Comparison of ENCODE assay signal across 8 cellular contexts in genomic region chr11:65502852-65503603, GRCh38. TPM values are rescaled to one million over a fixed set of nuclear protein-coding genes. Genes with fewer than 3 reads are reported as not detected.
DNase-seq lines count a peak whose midpoint lies in the region; TF ChIP-seq lines count a peak whose summit lies in the region.

No MANE protein-coding gene starts in this region.

- H3K9me3 ChIP-seq in Karpas-422 (ENCODE audit: low read length) (no peaks in the 10 kb centered on the region), muscle layer of colon (ENCODE audit: low read length) (no peaks in the 10 kb centered on the region)

- H3K9me2 ChIP-seq in Karpas-422 (replicated peaks; ENCODE audit: insufficient read depth, low read length) = no peaks in the 10 kb centered on the region

- no peak for DNase-seq in BJ (ENCODE audit: low read depth)
- DNase-seq in Karpas-422 = peak; percentile 71
- DNase-seq in choroid plexus epithelial cell (ENCODE audit: low read depth) = peak; percentile 77
- DNase-seq in NCI-H345 treated with DMSO at 0.1 percent for 48 hours (lab: John Stamatoyannopoulos, UW; ENCODE audit: unreplicated experiment) = no peak
- no peak for DNase-seq in stimulated activated CD4-positive, alpha-beta T cell treated with anti-CD3 and anti-CD28 coated beads, Interleukin-2, amount 100 ng/mL, for 48 hours
- no peak for DNase-seq in activated T-cell treated with anti-CD3 and anti-CD28 coated beads for 4 hours
- DNase-seq in GM20000 (ENCODE audit: low spot score) = no peak

- H3K79me2 ChIP-seq in Karpas-422 (ENCODE audit: low read length) = peaks cover 47% of the 10 kb centered on the region

- H3K4me3 ChIP-seq in BJ (ENCODE audit: low read depth, low read length) (peak overlapping the region; percentile 76), Karpas-422 (ENCODE audit: low read length) (peak overlapping the region; percentile 83), choroid plexus epithelial cell (ENCODE audit: low read depth, low read length) (peak overlapping the region; percentile 80), muscle layer of colon (ENCODE audit: low read depth in 1 of 2, low read length in 2 of 2) (peak overlapping the region; percentile 97)

- H3K27ac ChIP-seq in Karpas-422 (ENCODE audit: low read length) (peak overlapping the region; percentile 99), muscle layer of colon (ENCODE audit: low read depth, low read length) (peak overlapping the region; percentile 98)

- H3K27me3 ChIP-seq in BJ (ENCODE audit: control insufficient read depth, insufficient read depth, low read length) = no peaks in the 10 kb centered on the region
- no peaks in the 10 kb centered on the region for H3K27me3 ChIP-seq in Karpas-422 (ENCODE audit: low read length)
- no peaks in the 10 kb centered on the region for H3K27me3 ChIP-seq in muscle layer of colon (ENCODE audit: control insufficient read depth in 1 of 2, insufficient read depth in 2 of 2, low read length in 2 of 2)

- H3K4me1 ChIP-seq in Karpas-422 (ENCODE audit: low read length) (peaks cover 81% of the 10 kb centered on the region), muscle layer of colon (ENCODE audit: insufficient read depth, low read length) (peaks cover 34% of the 10 kb centered on the region)

- H2AFZ ChIP-seq in Karpas-422 (ENCODE audit: low read length) = no peak overlapping the region

- peaks cover 64% of the 10 kb centered on the region for H4K20me1 ChIP-seq in Karpas-422 (ENCODE audit: insufficient read depth, low read depth, low read length)

- H3K9ac ChIP-seq in Karpas-422 (ENCODE audit: low read length) (peak overlapping the region; percentile 89), muscle layer of colon (ENCODE audit: low read length) (peak overlapping the region; percentile 100)

- CTCF ChIA-PET in BJ (lab: Yijun Ruan, JAX) = interaction anchor here (1.0 to 1.5 kb wide), 5 partner anchors 24 to 121 kb away, joined by 3 to 5 read pairs (median 3); partner anchors contain the start of gene SLC25A45

- H3K36me3 ChIP-seq in BJ (ENCODE audit: control insufficient read depth, insufficient read depth, low read length) (peaks cover 19% of the 10 kb centered on the region), Karpas-422 (ENCODE audit: insufficient read depth, low read length) (peaks cover 66% of the 10 kb centered on the region), muscle layer of colon (ENCODE audit: insufficient read depth, low read length) (peaks cover 61% of the 10 kb centered on the region)

- TF ChIP-seq CTCF in BJ (IDR thresholded peaks at IDR 0.05; ENCODE audit: insufficient read depth, low read depth, low read length) (no peak), choroid plexus epithelial cell (conservative IDR thresholded peaks at IDR 0.05; ENCODE audit: low read depth, low read length) (no peak), GM20000 (IDR thresholded peaks at IDR 0.05; ENCODE audit: extremely low read depth, missing control alignments) (no peak)

- peak overlapping the region; percentile 99 for H3K4me2 ChIP-seq in Karpas-422 (ENCODE audit: low read depth, low read length, poor library complexity, severe bottlenecking)

- POLR2A ChIA-PET in BJ (lab: Charles Lee) = interaction anchor here (0.6 to 8.3 kb wide), 13 partner anchors 10 to 493 kb away, joined by 3 to 204 read pairs (median 7); partner anchors contain the start of gene NEAT1

RNA-seq across cellular contexts. Expression of gene MALAT1, which starts 4.2 kb away (rescaled TPM):
- 924 and 1,611 TPM in 2 replicates for polyA plus RNA-seq in BJ (2011; rRNA removed)
- polyA minus RNA-seq in BJ (2011; rRNA and poly(A)+ RNA removed) = 12,707 and 21,303 TPM in 2 replicates
- 3,783 and 4,167 TPM in 2 replicates for total RNA-seq in Karpas-422 (2014; rRNA removed; shearing (Covaris generic); ENCODE audit: low replicate concordance)

RNA-seq across cellular contexts. Expression of gene SCYL1, which starts 21.9 kb away (rescaled TPM):
- polyA plus RNA-seq in BJ (2011; rRNA removed) = 81.7 and 134 TPM in 2 replicates
- 73.5 and 101 TPM in 2 replicates for polyA minus RNA-seq in BJ (2011; rRNA and poly(A)+ RNA removed)
- 39.1 and 79.0 TPM in 2 replicates for total RNA-seq in Karpas-422 (2014; rRNA removed; shearing (Covaris generic); ENCODE audit: low replicate concordance)

RNA-seq across cellular contexts. Expression of gene LTBP3, which starts 55.1 kb away (rescaled TPM):
- 37.9 and 77.7 TPM in 2 replicates for polyA plus RNA-seq in BJ (2011; rRNA removed)
- polyA minus RNA-seq in BJ (2011; rRNA and poly(A)+ RNA removed) = 33.3 and 56.6 TPM in 2 replicates
- total RNA-seq in Karpas-422 (2014; rRNA removed; shearing (Covaris generic); ENCODE audit: low replicate concordance) = 1.3 and 6.8 TPM in 2 replicates

Comparison
In these comparisons a context has a peak if more than half of its experiments do, and no peak if none do; other contexts are left out.
1. DNase-seq: peak in Karpas-422 (single experiment) and choroid plexus epithelial cell (single experiment); none in BJ (single experiment), NCI-H345 treated with DMSO at 0.1 percent for 48 hours (single experiment), stimulated activated CD4-positive, alpha-beta T cell treated with anti-CD3 and anti-CD28 coated beads, Interleukin-2, amount 100 ng/mL, for 48 hours (0 of 2), activated T-cell treated with anti-CD3 and anti-CD28 coated beads for 4 hours (single experiment) and GM20000 (single experiment).
2. Peak in every context shown above with its lines, with median percentiles within 50 percentile points of each other: H3K4me3 ChIP-seq.